In the genomic region with DNA sequence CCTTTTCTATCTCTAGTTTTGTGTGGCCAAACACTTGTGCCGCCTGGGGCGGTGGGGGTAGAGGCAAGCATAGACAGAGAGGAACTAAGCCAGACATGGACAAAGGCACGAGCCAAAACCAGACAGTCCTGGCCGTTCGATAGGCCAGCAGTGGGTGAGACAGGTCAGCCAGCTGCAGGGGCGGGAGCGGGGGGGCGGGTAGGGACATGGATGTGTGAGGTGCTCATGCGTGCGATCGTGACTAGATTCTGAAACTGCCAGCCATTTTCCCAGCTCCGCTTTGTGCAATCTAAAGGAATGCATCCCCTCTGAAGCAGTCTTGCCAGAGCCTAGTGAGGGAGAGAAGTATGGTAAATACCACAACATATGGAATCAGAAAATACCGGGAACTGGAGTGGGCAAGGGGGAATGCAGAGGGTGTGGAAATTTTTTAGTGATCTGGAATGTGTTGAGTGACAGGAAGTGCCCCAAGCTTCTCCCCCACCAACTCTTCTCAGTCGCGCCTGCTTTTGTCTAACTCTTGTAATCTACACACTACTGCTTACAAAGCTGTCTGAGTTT, we compare ENCODE assay signal across 1 cellular context.
TF ChIP-seq lines count a peak whose summit lies in the region.

No MANE protein-coding gene starts in this region.

TF ChIP-seq in GM23338, 12 proteins besides CTCF, POLR2A, EP300 and RAD21 (continued from another document):
- TF ChIP-seq, protein P1, sequence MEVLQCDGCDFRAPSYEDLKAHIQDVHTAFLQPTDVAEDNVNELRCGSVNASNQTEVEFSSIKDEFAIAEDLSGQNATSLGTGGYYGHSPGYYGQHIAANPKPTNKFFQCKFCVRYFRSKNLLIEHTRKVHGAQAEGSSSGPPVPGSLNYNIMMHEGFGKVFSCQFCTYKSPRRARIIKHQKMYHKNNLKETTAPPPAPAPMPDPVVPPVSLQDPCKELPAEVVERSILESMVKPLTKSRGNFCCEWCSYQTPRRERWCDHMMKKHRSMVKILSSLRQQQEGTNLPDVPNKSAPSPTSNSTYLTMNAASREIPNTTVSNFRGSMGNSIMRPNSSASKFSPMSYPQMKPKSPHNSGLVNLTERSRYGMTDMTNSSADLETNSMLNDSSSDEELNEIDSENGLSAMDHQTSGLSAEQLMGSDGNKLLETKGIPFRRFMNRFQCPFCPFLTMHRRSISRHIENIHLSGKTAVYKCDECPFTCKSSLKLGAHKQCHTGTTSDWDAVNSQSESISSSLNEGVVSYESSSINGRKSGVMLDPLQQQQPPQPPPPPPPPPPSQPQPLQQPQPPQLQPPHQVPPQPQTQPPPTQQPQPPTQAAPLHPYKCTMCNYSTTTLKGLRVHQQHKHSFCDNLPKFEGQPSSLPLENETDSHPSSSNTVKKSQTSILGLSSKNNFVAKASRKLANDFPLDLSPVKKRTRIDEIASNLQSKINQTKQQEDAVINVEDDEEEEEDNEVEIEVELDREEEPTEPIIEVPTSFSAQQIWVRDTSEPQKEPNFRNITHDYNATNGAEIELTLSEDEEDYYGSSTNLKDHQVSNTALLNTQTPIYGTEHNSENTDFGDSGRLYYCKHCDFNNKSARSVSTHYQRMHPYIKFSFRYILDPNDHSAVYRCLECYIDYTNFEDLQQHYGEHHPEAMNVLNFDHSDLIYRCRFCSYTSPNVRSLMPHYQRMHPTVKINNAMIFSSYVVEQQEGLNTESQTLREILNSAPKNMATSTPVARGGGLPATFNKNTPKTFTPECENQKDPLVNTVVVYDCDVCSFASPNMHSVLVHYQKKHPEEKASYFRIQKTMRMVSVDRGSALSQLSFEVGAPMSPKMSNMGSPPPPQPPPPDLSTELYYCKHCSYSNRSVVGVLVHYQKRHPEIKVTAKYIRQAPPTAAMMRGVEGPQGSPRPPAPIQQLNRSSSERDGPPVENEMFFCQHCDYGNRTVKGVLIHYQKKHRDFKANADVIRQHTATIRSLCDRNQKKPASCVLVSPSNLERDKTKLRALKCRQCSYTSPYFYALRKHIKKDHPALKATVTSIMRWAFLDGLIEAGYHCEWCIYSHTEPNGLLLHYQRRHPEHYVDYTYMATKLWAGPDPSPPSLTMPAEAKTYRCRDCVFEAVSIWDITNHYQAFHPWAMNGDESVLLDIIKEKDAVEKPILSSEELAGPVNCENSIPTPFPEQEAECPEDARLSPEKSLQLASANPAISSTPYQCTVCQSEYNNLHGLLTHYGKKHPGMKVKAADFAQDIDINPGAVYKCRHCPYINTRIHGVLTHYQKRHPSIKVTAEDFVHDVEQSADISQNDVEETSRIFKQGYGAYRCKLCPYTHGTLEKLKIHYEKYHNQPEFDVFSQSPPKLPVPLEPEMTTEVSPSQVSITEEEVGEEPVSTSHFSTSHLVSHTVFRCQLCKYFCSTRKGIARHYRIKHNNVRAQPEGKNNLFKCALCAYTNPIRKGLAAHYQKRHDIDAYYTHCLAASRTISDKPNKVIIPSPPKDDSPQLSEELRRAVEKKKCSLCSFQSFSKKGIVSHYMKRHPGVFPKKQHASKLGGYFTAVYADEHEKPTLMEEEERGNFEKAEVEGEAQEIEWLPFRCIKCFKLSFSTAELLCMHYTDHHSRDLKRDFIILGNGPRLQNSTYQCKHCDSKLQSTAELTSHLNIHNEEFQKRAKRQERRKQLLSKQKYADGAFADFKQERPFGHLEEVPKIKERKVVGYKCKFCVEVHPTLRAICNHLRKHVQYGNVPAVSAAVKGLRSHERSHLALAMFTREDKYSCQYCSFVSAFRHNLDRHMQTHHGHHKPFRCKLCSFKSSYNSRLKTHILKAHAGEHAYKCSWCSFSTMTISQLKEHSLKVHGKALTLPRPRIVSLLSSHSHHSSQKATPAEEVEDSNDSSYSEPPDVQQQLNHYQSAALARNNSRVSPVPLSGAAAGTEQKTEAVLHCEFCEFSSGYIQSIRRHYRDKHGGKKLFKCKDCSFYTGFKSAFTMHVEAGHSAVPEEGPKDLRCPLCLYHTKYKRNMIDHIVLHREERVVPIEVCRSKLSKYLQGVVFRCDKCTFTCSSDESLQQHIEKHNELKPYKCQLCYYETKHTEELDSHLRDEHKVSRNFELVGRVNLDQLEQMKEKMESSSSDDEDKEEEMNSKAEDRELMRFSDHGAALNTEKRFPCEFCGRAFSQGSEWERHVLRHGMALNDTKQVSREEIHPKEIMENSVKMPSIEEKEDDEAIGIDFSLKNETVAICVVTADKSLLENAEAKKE (CRISPR knock-in tag; IDR thresholded peaks at IDR 0.05) = no peak
- TF ChIP-seq POLR2AphosphoS5 (IDR thresholded peaks at IDR 0.05; ENCODE audit: low read depth) = no peak
- no peak for TF ChIP-seq EZH2 (IDR thresholded peaks at IDR 0.05; ENCODE audit: low read depth, unreplicated experiment)
- TF ChIP-seq, protein P2, sequence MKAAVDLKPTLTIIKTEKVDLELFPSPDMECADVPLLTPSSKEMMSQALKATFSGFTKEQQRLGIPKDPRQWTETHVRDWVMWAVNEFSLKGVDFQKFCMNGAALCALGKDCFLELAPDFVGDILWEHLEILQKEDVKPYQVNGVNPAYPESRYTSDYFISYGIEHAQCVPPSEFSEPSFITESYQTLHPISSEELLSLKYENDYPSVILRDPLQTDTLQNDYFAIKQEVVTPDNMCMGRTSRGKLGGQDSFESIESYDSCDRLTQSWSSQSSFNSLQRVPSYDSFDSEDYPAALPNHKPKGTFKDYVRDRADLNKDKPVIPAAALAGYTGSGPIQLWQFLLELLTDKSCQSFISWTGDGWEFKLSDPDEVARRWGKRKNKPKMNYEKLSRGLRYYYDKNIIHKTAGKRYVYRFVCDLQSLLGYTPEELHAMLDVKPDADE (IDR thresholded peaks at IDR 0.05) = no peak
